Comparison of ENCODE assay signal across 23 cellular contexts in genomic region chr17:28391401-28391800, GRCh38. TPM values are rescaled to one million over a fixed set of nuclear protein-coding genes. Genes with fewer than 3 reads are reported as not detected.
DNase-seq lines count a peak whose midpoint lies in the region; ATAC-seq, FAIRE-seq and TF ChIP-seq lines count a peak whose summit lies in the region.
"Had no signal": no experiment of that assay in that cellular context is flagged by ENCODE, and none has a peak within 500 bp of the region (broad histone marks: within the 10 kb centered on the region; RNA-seq: fewer than 3 reads in every experiment).

No MANE protein-coding gene starts in this region.

- H3K4me3 ChIP-seq in K562 = no peak overlapping the region
- no peak overlapping the region for H3K4me3 ChIP-seq in neuronal stem cell (ENCODE audit: low read length in 2 of 2)
- no peak overlapping the region for H3K4me3 ChIP-seq in lower lobe of right lung
- H3K4me3 ChIP-seq in SK-N-SH (ENCODE audit: low read depth in 2 of 2, low read length in 1 of 2) = no peak overlapping the region
- H3K4me3 ChIP-seq: GM12878 had no signal

- no peak for FAIRE-seq in K562 (lab: Jason Lieb, UNC)
- FAIRE-seq: A204.1, GM12878 had no signal

- no peak overlapping the region for H4K91ac ChIP-seq in neuronal stem cell (ENCODE audit: low read depth, low read length, poor library complexity)

- H3K27me3 ChIP-seq in K562 (ENCODE audit: control insufficient read depth in 2 of 2, insufficient read depth in 2 of 2, low read length in 2 of 2) (peaks cover 0 to 12% of the 10 kb centered on the region in 2 experiments; a peak in 2 of 5 replicates), neuronal stem cell (ENCODE audit: control insufficient read depth in 3 of 3, insufficient read depth in 3 of 3, low read depth in 1 of 3, low read length in 3 of 3) (no peaks in the 10 kb centered on the region), lower lobe of right lung (ENCODE audit: low read depth) (no peaks in the 10 kb centered on the region), SK-N-SH (ENCODE audit: insufficient read depth) (no peaks in the 10 kb centered on the region)
- H3K27me3 ChIP-seq: BE2C had no signal

- H3K4me2 ChIP-seq in K562 (ENCODE audit: insufficient read depth, low read length) = no peak overlapping the region
- H3K4me2 ChIP-seq in neuronal stem cell (ENCODE audit: insufficient read depth, low read length, poor library complexity, severe bottlenecking) = no peak overlapping the region
- no peak overlapping the region for H3K4me2 ChIP-seq in SK-N-SH

- peaks cover 4% of the 10 kb centered on the region for H3F3A ChIP-seq in SK-N-SH (replicated peaks; ENCODE audit: insufficient read depth)

- H3K4me1 ChIP-seq in K562 (replicated peaks in 1 of 2; ENCODE audit: control insufficient read depth in 2 of 2, insufficient read depth in 2 of 2, low read length in 2 of 2) = peaks cover 9 to 10% of the 10 kb centered on the region in 2 experiments; a peak in 3 of 5 replicates
- no peaks in the 10 kb centered on the region for H3K4me1 ChIP-seq in neuronal stem cell (ENCODE audit: control insufficient read depth in 2 of 2, insufficient read depth in 1 of 2, low read depth in 1 of 2, low read length in 2 of 2)
- H3K4me1 ChIP-seq in lower lobe of right lung = no peaks in the 10 kb centered on the region
- no peaks in the 10 kb centered on the region for H3K4me1 ChIP-seq in SK-N-SH (ENCODE audit: control insufficient read depth in 1 of 2, insufficient read depth in 2 of 2, low read depth in 1 of 2, low read length in 1 of 2)
- H3K4me1 ChIP-seq: BE2C had no signal

- no peak overlapping the region for H4K8ac ChIP-seq in neuronal stem cell (ENCODE audit: low read depth, low read length)

- H3K79me1 ChIP-seq in neuronal stem cell (ENCODE audit: low read depth, low read length) = no peaks in the 10 kb centered on the region

- H3K36me3 ChIP-seq in K562 (ENCODE audit: control insufficient read depth, insufficient read depth, low read length) = no peaks in the 10 kb centered on the region
- H3K36me3 ChIP-seq in neuronal stem cell (replicated peaks in 1 of 2; ENCODE audit: control insufficient read depth in 2 of 2, insufficient read depth in 2 of 2, low read length in 2 of 2) = peaks cover 15 to 91% of the 10 kb centered on the region in 2 donors
- H3K36me3 ChIP-seq in lower lobe of right lung = peaks cover 96% of the 10 kb centered on the region
- peaks cover 30 to 61% of the 10 kb centered on the region in 2 experiments for H3K36me3 ChIP-seq in SK-N-SH (replicated peaks in 1 of 2; ENCODE audit: control insufficient read depth in 1 of 2, insufficient read depth in 2 of 2, low read length in 1 of 2)

- POLR2A ChIA-PET in K562 (lab: Yijun Ruan, JAX) (interaction anchor here (1.2 to 1.4 kb wide), 2 partner anchors 13 to 14 kb away, joined by 3 to 6 read pairs; no protein-coding TSS in a partner anchor), SK-N-SH (lab: Yijun Ruan, JAX) (no interaction called here)

- WGBS in K562 (ENCODE audit: insufficient coverage, low coverage, missing lambda C conversion rate) = 39% methylated on average over 2 of the region's 2 CpGs
- no CpG with 5 or more reads among the region's 2 CpGs for WGBS in neuronal stem cell (ENCODE audit: extremely low coverage in 2 of 2, insufficient read length in 2 of 2, insufficient replicate concordance in 1 of 2), 2 donors
- 56% methylated on average over 2 of the region's 2 CpGs for WGBS in SK-N-SH (ENCODE audit: low lambda C conversion rate)

- BruUV-seq in K562 (replicated peaks; lab: Mats Ljungman, UMichigan) = no TSS peak

- DNase-seq in D341Med (ENCODE audit: low spot score) (peak; percentile 30), K562 (ENCODE audit: extremely low read depth in 1 of 4, low spot score in 3 of 4) (peak in 1 of 4 experiments; percentile 38), neuronal stem cell (ENCODE audit: low spot score) (no peak), lower lobe of right lung (no peak), SK-N-SH (no peak)
- DNase-seq: ACHN; BE2C; C1 segment of cervical spinal cord; Calu3; CD4-positive, alpha-beta T cell; DMS 273 treated with DMSO at 0.1 percent for 48 hours; DMS53; DND-41; EL; GOT3; H7; HFFc6 had no signal

- H3K9me2 ChIP-seq in SK-N-SH = no peaks in the 10 kb centered on the region

- H2AK5ac ChIP-seq in neuronal stem cell (ENCODE audit: low read depth, low read length) = no peak overlapping the region

- no peak overlapping the region for H3K14ac ChIP-seq in neuronal stem cell (ENCODE audit: low read length)

- no peak for TF ChIP-seq POLR2A in K562 (conservative IDR thresholded peaks at IDR 0.05)

- no peak overlapping the region for H2BK120ac ChIP-seq in neuronal stem cell (ENCODE audit: low read depth, low read length)

- in situ Hi-C loops in K562 (cut with MboI) = no loop called here

- CTCF ChIA-PET in K562 (lab: Yijun Ruan, JAX; ENCODE audit: low intra/inter-chr PET ratio) (no interaction called here), SK-N-SH (lab: Yijun Ruan, JAX) (no interaction called here)

- no peak overlapping the region for H3K27ac ChIP-seq in K562 (ENCODE audit: extremely low read depth, low read depth, low read length)
- H3K27ac ChIP-seq in neuronal stem cell (replicated peaks; ENCODE audit: low read length) = no peak overlapping the region
- no peak overlapping the region for H3K27ac ChIP-seq in lower lobe of right lung
- H3K27ac ChIP-seq in SK-N-SH (ENCODE audit: low read depth in 2 of 2, low read length in 1 of 2) = no peak overlapping the region

- no peak overlapping the region for H2BK12ac ChIP-seq in neuronal stem cell (ENCODE audit: low read length)

- H2AFZ ChIP-seq in K562 (ENCODE audit: low read depth, low read length) = peak overlapping the region; percentile 25
- no peak overlapping the region for H2AFZ ChIP-seq in neuronal stem cell (ENCODE audit: low read length)
- H2AFZ ChIP-seq in SK-N-SH (ENCODE audit: low read depth) = no peak overlapping the region

- no peak overlapping the region for H2BK5ac ChIP-seq in neuronal stem cell (ENCODE audit: low read length)

- no peak overlapping the region for H3K23ac ChIP-seq in neuronal stem cell (ENCODE audit: low read depth, low read length, poor library complexity)

- no peaks in the 10 kb centered on the region for H3K9me1 ChIP-seq in K562 (ENCODE audit: control insufficient read depth, insufficient read depth, low read length)

- no peak for TF ChIP-seq CTCF in K562 (IDR thresholded peaks at IDR 0.05 in 2 of 3, conservative IDR thresholded peaks at IDR 0.05 in 1 of 3; ENCODE audit: insufficient read depth in 2 of 3, low read depth in 1 of 3, low read length in 3 of 3)
- no peak for TF ChIP-seq CTCF in lower lobe of right lung (IDR thresholded peaks at IDR 0.05)
- TF ChIP-seq CTCF in SK-N-SH (IDR thresholded peaks at IDR 0.05) = no peak

- no peak for TF ChIP-seq RAD21 in K562 (CRISPR knock-in tag; conservative IDR thresholded peaks at IDR 0.05 in 1 of 2, IDR thresholded peaks at IDR 0.05 in 1 of 2)
- no peak for TF ChIP-seq RAD21 in SK-N-SH (IDR thresholded peaks at IDR 0.05; ENCODE audit: low read length)

- no peaks in the 10 kb centered on the region for H3K9me3 ChIP-seq in K562 (replicated peaks; ENCODE audit: control insufficient read depth, insufficient read depth, low read depth, low read length)
- H3K9me3 ChIP-seq in neuronal stem cell (replicated peaks in 1 of 2; ENCODE audit: control insufficient read depth in 2 of 2, insufficient read depth in 1 of 2, low read depth in 1 of 2, low read length in 2 of 2) = no peaks in the 10 kb centered on the region
- no peaks in the 10 kb centered on the region for H3K9me3 ChIP-seq in lower lobe of right lung
- no peaks in the 10 kb centered on the region for H3K9me3 ChIP-seq in SK-N-SH
- H3K9me3 ChIP-seq: BE2C had no signal

- no peak overlapping the region for H3K18ac ChIP-seq in neuronal stem cell (ENCODE audit: low read length)

- H3K9ac ChIP-seq in K562 (ENCODE audit: insufficient read depth in 1 of 2, low read depth in 2 of 2, low read length in 2 of 2) (no peak overlapping the region), neuronal stem cell (ENCODE audit: low read depth, low read length, poor library complexity) (peak overlapping the region; percentile 12), SK-N-SH (no peak overlapping the region)

- no peak overlapping the region for H3K4ac ChIP-seq in neuronal stem cell (ENCODE audit: low read length)

- H3K79me2 ChIP-seq in K562 (ENCODE audit: control insufficient read depth, insufficient read depth, low read length) (no peaks in the 10 kb centered on the region), SK-N-SH (ENCODE audit: insufficient read depth) (no peaks in the 10 kb centered on the region)

- H4K20me1 ChIP-seq in K562 (replicated peaks; ENCODE audit: control insufficient read depth, insufficient read depth, low read length) = 0 out of 2 replicates have a peak, but pooled peaks cover 4% of the 10 kb centered on the region
- no peaks in the 10 kb centered on the region for H4K20me1 ChIP-seq in SK-N-SH (ENCODE audit: insufficient read depth)

- ATAC-seq in K562 (peak; percentile 61; the same call in 2 of the 3 replicates), lower lobe of right lung (no peak), HG03108 (IDR thresholded peaks at IDR 0.05; ENCODE audit: unreplicated experiment) (no peak)
- ATAC-seq: GM12878, HCT116 had no signal

- intact Hi-C loops in K562 (cut with micrococcal nuclease) (no loop called here), lower lobe of right lung (cut with DNase I) (no loop called here)

- H2BK15ac ChIP-seq in neuronal stem cell (ENCODE audit: low read length) = no peak overlapping the region

- TF ChIP-seq EP300 in K562 (IDR thresholded peaks at IDR 0.05; ENCODE audit: low read length) = no peak
- no peak for TF ChIP-seq EP300 in SK-N-SH (IDR thresholded peaks at IDR 0.05; ENCODE audit: borderline replicate concordance in 1 of 2, low read depth in 1 of 2, low read length in 1 of 2)

RNA-seq across cellular contexts. Expression of gene SLC46A1, which starts 14.6 kb away (rescaled TPM):
- total RNA-seq in K562 (2011; cell fraction: chromatin; rRNA removed; ENCODE audit: low replicate concordance) = 18.4 and 42.1 TPM in 2 replicates
- total RNA-seq in K562 (2011; cell fraction: nucleolus; rRNA removed) = 22.6 and 30.0 TPM in 2 replicates
- total RNA-seq in K562 (2011; cell fraction: nucleoplasm; rRNA removed) = 26.1 and 28.6 TPM in 2 replicates
- 3.1 and 3.4 TPM in 2 replicates for total RNA-seq in K562 (2014; rRNA removed)
- total RNA-seq in K562 (2014; rRNA removed; fragmentation: Illumina TruSeq; extraction: Trizol) = 1.8 and 3.1 TPM in 2 replicates
- total RNA-seq in K562 (2015; rRNA removed; fragmentation: Illumina TruSeq; extraction: Trizol) = 2.4 and 3.1 TPM in 2 replicates
- 4.3 and 5.5 TPM in 2 replicates for total RNA-seq in K562 (2021)
- 2.4 and 4.0 TPM in 2 replicates for polyA plus RNA-seq in K562 (2011; rRNA removed)
- 2.7 and 5.5 TPM in 2 replicates for polyA plus RNA-seq in K562 (2011; cell fraction: cytosol; rRNA removed)
- polyA plus RNA-seq in K562 (2011; cell fraction: nucleus; rRNA removed) = 7.8 and 15.8 TPM in 2 replicates
- 2.4 and 2.9 TPM in 2 replicates for polyA plus RNA-seq in K562 (2012)
- polyA plus RNA-seq in K562 (2014; fragmentation: Illumina TruSeq; extraction: Trizol) = 3.9 and 4.5 TPM in 2 replicates
- polyA plus RNA-seq in K562 (2014; fragmentation: Nextera tagmentation; extraction: Ambion mirVana) = under 1 TPM; 0.24 to 0.32 TPM
- polyA plus RNA-seq in K562 (2014; rRNA removed) = 2.6 TPM in 2 replicates
- 7.2 and 11.6 TPM in 2 replicates for polyA minus RNA-seq in K562 (2011; rRNA and poly(A)+ RNA removed)
- 2.6 and 6.5 TPM in 2 replicates for polyA minus RNA-seq in K562 (2011; cell fraction: cytosol; rRNA and poly(A)+ RNA removed)
- polyA minus RNA-seq in K562 (2011; cell fraction: nucleus; rRNA and poly(A)+ RNA removed) = 13.5 and 15.0 TPM in 2 replicates
- polyA plus RNA-seq in neuronal stem cell (2013, experiment 1 of 2) = 1.8 TPM
- 2.3 TPM for polyA plus RNA-seq in neuronal stem cell (2013, experiment 2 of 2)
- 23.3 TPM for total RNA-seq in lower lobe of right lung
- 4.2 and 4.3 TPM in 2 replicates for polyA plus RNA-seq in SK-N-SH (2012; rRNA removed)
- 2.4 and 3.4 TPM in 2 replicates for polyA plus RNA-seq in SK-N-SH (2012; cell fraction: cytosol; rRNA removed)
- polyA plus RNA-seq in SK-N-SH (2012; cell fraction: nucleus; rRNA removed) = 7.2 and 8.2 TPM in 2 replicates

RNA-seq across cellular contexts. Expression of gene SARM1, which starts 19.9 kb away (rescaled TPM):
- total RNA-seq in K562 (2011; cell fraction: chromatin; rRNA removed; ENCODE audit: low replicate concordance) = 1.5 and 2.4 TPM in 2 replicates
- total RNA-seq in K562 (2011; cell fraction: nucleolus; rRNA removed) = 1.6 and 3.2 TPM in 2 replicates
- total RNA-seq in K562 (2011; cell fraction: nucleoplasm; rRNA removed) = 0.69 and 0.81 TPM in 2 replicates
- total RNA-seq in K562 (2014; rRNA removed) (0.08 and 0.09 TPM in 2 replicates), K562 (2014; rRNA removed; fragmentation: Illumina TruSeq; extraction: Trizol) (0.10 and 0.29 TPM in 2 replicates), K562 (2015; rRNA removed; fragmentation: Illumina TruSeq; extraction: Trizol) (0.08 and 0.11 TPM in 2 replicates), K562 (2021) (0.54 and 0.55 TPM in 2 replicates), lower lobe of right lung (14.1 TPM)
- polyA plus RNA-seq in K562 (2011; rRNA removed) (0.15 and 0.30 TPM in 2 replicates), K562 (2014; fragmentation: Illumina TruSeq; extraction: Trizol) (0.07 and 0.12 TPM in 2 replicates), K562 (2014; fragmentation: Nextera tagmentation; extraction: Ambion mirVana) (not detected), K562 (2014; rRNA removed) (0.04 and 0.31 TPM in 2 replicates), SK-N-SH (2012; rRNA removed) (17.4 and 17.9 TPM in 2 replicates)
- polyA plus RNA-seq in K562 (2011; cell fraction: cytosol; rRNA removed) = 0.19 and 0.30 TPM in 2 replicates
- 0.94 and 1.5 TPM in 2 replicates for polyA plus RNA-seq in K562 (2011; cell fraction: nucleus; rRNA removed)
- polyA plus RNA-seq in K562 (2012) = 0.12 and 1.5 TPM in 2 replicates
- 0.09 and 0.21 TPM in 2 replicates for polyA minus RNA-seq in K562 (2011; rRNA and poly(A)+ RNA removed)
- polyA minus RNA-seq in K562 (2011; cell fraction: cytosol; rRNA and poly(A)+ RNA removed) = 0.38 and 0.73 TPM in 2 replicates
- 0.44 and 0.67 TPM in 2 replicates for polyA minus RNA-seq in K562 (2011; cell fraction: nucleus; rRNA and poly(A)+ RNA removed)
- polyA plus RNA-seq in neuronal stem cell (2013, experiment 1 of 2) = 4.9 TPM
- 4.9 TPM for polyA plus RNA-seq in neuronal stem cell (2013, experiment 2 of 2)
- 5.9 and 12.5 TPM in 2 replicates for polyA plus RNA-seq in SK-N-SH (2012; cell fraction: cytosol; rRNA removed)
- polyA plus RNA-seq in SK-N-SH (2012; cell fraction: nucleus; rRNA removed) = 40.1 and 57.3 TPM in 2 replicates

RNA-seq across cellular contexts. Expression of gene VTN, which starts 21.3 kb away (rescaled TPM):
- total RNA-seq in K562 (2011; cell fraction: chromatin; rRNA removed; ENCODE audit: low replicate concordance) = not detected in 2 replicates
- 0.26 and 0.33 TPM in 2 replicates for total RNA-seq in K562 (2011; cell fraction: nucleolus; rRNA removed)
- 0.73 TPM in 1 of 2 replicates, not detected in the other for total RNA-seq in K562 (2011; cell fraction: nucleoplasm; rRNA removed)
- total RNA-seq in K562 (2014; rRNA removed) (0.14 and 0.33 TPM in 2 replicates), K562 (2014; rRNA removed; fragmentation: Illumina TruSeq; extraction: Trizol) (not detected in 2 replicates), K562 (2015; rRNA removed; fragmentation: Illumina TruSeq; extraction: Trizol) (0.15 and 0.36 TPM in 2 replicates), K562 (2021) (0.86 and 2.3 TPM in 2 replicates), lower lobe of right lung (1.3 TPM)
- polyA plus RNA-seq in K562 (2011; rRNA removed) (0.11 and 0.17 TPM in 2 replicates), K562 (2014; fragmentation: Illumina TruSeq; extraction: Trizol) (0.13 and 0.68 TPM in 2 replicates), K562 (2014; fragmentation: Nextera tagmentation; extraction: Ambion mirVana) (1 to 10 TPM in 1 of 2 experiments, under 1 TPM in 1; 0.22 to 1.0 TPM), K562 (2014; rRNA removed) (0.64 and 0.82 TPM in 2 replicates), SK-N-SH (2012; rRNA removed) (1.2 and 1.6 TPM in 2 replicates)
- polyA plus RNA-seq in K562 (2011; cell fraction: cytosol; rRNA removed) = 0.21 and 0.25 TPM in 2 replicates
- 0.10 and 0.41 TPM in 2 replicates for polyA plus RNA-seq in K562 (2011; cell fraction: nucleus; rRNA removed)
- 0.77 and 0.97 TPM in 2 replicates for polyA plus RNA-seq in K562 (2012)
- not detected in 2 replicates for polyA minus RNA-seq in K562 (2011; rRNA and poly(A)+ RNA removed)
- polyA minus RNA-seq in K562 (2011; cell fraction: cytosol; rRNA and poly(A)+ RNA removed) = 1.0 TPM in 2 replicates
- 0.40 and 0.56 TPM in 2 replicates for polyA minus RNA-seq in K562 (2011; cell fraction: nucleus; rRNA and poly(A)+ RNA removed)
- 0.17 TPM for polyA plus RNA-seq in neuronal stem cell (2013, experiment 1 of 2)
- polyA plus RNA-seq in neuronal stem cell (2013, experiment 2 of 2) = 0.18 TPM
- 0.37 and 0.64 TPM in 2 replicates for polyA plus RNA-seq in SK-N-SH (2012; cell fraction: cytosol; rRNA removed)
- polyA plus RNA-seq in SK-N-SH (2012; cell fraction: nucleus; rRNA removed) = 7.0 and 7.4 TPM in 2 replicates
- total RNA-seq: Calu3, HT-29 had no signal

RNA-seq across cellular contexts. Expression of gene SEBOX, which starts 26.4 kb away (rescaled TPM):
- not detected in 2 replicates for total RNA-seq in K562 (2011; cell fraction: chromatin; rRNA removed; ENCODE audit: low replicate concordance)
- total RNA-seq in K562 (2011; cell fraction: nucleolus; rRNA removed) = not detected in 2 replicates
- total RNA-seq in K562 (2011; cell fraction: nucleoplasm; rRNA removed) = not detected in 2 replicates
- total RNA-seq in K562 (2014; rRNA removed) (not detected in 2 replicates), K562 (2014; rRNA removed; fragmentation: Illumina TruSeq; extraction: Trizol) (not detected in 2 replicates), K562 (2015; rRNA removed; fragmentation: Illumina TruSeq; extraction: Trizol) (not detected in 2 replicates), K562 (2021) (not detected in 2 replicates), lower lobe of right lung (not detected)
- polyA plus RNA-seq in K562 (2011; rRNA removed) (not detected in 2 replicates), K562 (2014; fragmentation: Illumina TruSeq; extraction: Trizol) (not detected in 2 replicates), K562 (2014; fragmentation: Nextera tagmentation; extraction: Ambion mirVana) (not detected), K562 (2014; rRNA removed) (not detected in 2 replicates), SK-N-SH (2012; rRNA removed) (not detected in 2 replicates)
- polyA plus RNA-seq in K562 (2011; cell fraction: cytosol; rRNA removed) = not detected in 2 replicates
- not detected in 2 replicates for polyA plus RNA-seq in K562 (2011; cell fraction: nucleus; rRNA removed)
- not detected in 2 replicates for polyA plus RNA-seq in K562 (2012)
- polyA minus RNA-seq in K562 (2011; rRNA and poly(A)+ RNA removed) = not detected in 2 replicates
- polyA minus RNA-seq in K562 (2011; cell fraction: cytosol; rRNA and poly(A)+ RNA removed) = not detected in 2 replicates
- polyA minus RNA-seq in K562 (2011; cell fraction: nucleus; rRNA and poly(A)+ RNA removed) = not detected in 2 replicates
- not detected for polyA plus RNA-seq in neuronal stem cell (2013, experiment 1 of 2)
- polyA plus RNA-seq in neuronal stem cell (2013, experiment 2 of 2) = not detected
- not detected in 2 replicates for polyA plus RNA-seq in SK-N-SH (2012; cell fraction: cytosol; rRNA removed)
- polyA plus RNA-seq in SK-N-SH (2012; cell fraction: nucleus; rRNA removed) = not detected in 2 replicates
- total RNA-seq: Calu3; CD4-positive, alpha-beta T cell; G401; GM12878; H7; HFFc6; HT-29 had no signal
- polyA plus RNA-seq: GM12878 had no signal

RNA-seq across cellular contexts. Expression of gene POLDIP2, which starts 34.1 kb away (rescaled TPM):
- total RNA-seq in K562 (2011; cell fraction: chromatin; rRNA removed; ENCODE audit: low replicate concordance) = 13.2 and 36.1 TPM in 2 replicates
- 33.4 and 34.0 TPM in 2 replicates for total RNA-seq in K562 (2011; cell fraction: nucleolus; rRNA removed)
- total RNA-seq in K562 (2011; cell fraction: nucleoplasm; rRNA removed) = 27.2 and 30.3 TPM in 2 replicates
- total RNA-seq in K562 (2014; rRNA removed) (121 and 122 TPM in 2 replicates), K562 (2014; rRNA removed; fragmentation: Illumina TruSeq; extraction: Trizol) (59.5 and 62.7 TPM in 2 replicates), K562 (2015; rRNA removed; fragmentation: Illumina TruSeq; extraction: Trizol) (70.6 and 71.4 TPM in 2 replicates), K562 (2021) (106 and 108 TPM in 2 replicates), lower lobe of right lung (54.7 TPM)
- polyA plus RNA-seq in K562 (2011; rRNA removed) (64.6 and 105 TPM in 2 replicates), K562 (2014; fragmentation: Illumina TruSeq; extraction: Trizol) (127 and 137 TPM in 2 replicates), K562 (2014; fragmentation: Nextera tagmentation; extraction: Ambion mirVana) (10 to 100 TPM; 22.0 to 25.1 TPM), K562 (2014; rRNA removed) (104 and 109 TPM in 2 replicates), SK-N-SH (2012; rRNA removed) (96.1 and 98.1 TPM in 2 replicates)
- 64.6 and 142 TPM in 2 replicates for polyA plus RNA-seq in K562 (2011; cell fraction: cytosol; rRNA removed)
- polyA plus RNA-seq in K562 (2011; cell fraction: nucleus; rRNA removed) = 48.3 and 71.0 TPM in 2 replicates
- 89.9 and 120 TPM in 2 replicates for polyA plus RNA-seq in K562 (2012)
- 31.5 and 60.7 TPM in 2 replicates for polyA minus RNA-seq in K562 (2011; rRNA and poly(A)+ RNA removed)
- polyA minus RNA-seq in K562 (2011; cell fraction: cytosol; rRNA and poly(A)+ RNA removed) = 27.9 and 61.6 TPM in 2 replicates
- 14.4 and 16.8 TPM in 2 replicates for polyA minus RNA-seq in K562 (2011; cell fraction: nucleus; rRNA and poly(A)+ RNA removed)
- polyA plus RNA-seq in neuronal stem cell (2013, experiment 1 of 2) = 55.9 TPM
- 56.3 TPM for polyA plus RNA-seq in neuronal stem cell (2013, experiment 2 of 2)
- 71.4 and 94.2 TPM in 2 replicates for polyA plus RNA-seq in SK-N-SH (2012; cell fraction: cytosol; rRNA removed)
- polyA plus RNA-seq in SK-N-SH (2012; cell fraction: nucleus; rRNA removed) = 59.1 and 62.2 TPM in 2 replicates
